29 cellular contexts compared by ENCODE assay signal in genomic region chr7:153010416-153010815, GRCh38.
"Had no signal": no experiment of that assay in that cellular context is flagged by ENCODE, and none has a peak within 500 bp of the region (broad histone marks: within the 10 kb centered on the region; RNA-seq: fewer than 3 reads in every experiment).

No MANE protein-coding gene starts in this region.

- H3K4me1 ChIP-seq: colonic mucosa, esophagus muscularis mucosa, esophagus squamous epithelium, foreskin keratinocyte, gastrocnemius medialis, gastroesophageal sphincter, heart left ventricle, heart right ventricle had no signal

- DNase-seq: colonic mucosa; cortex of kidney; dermis blood vessel endothelial cell; dorsolateral prefrontal cortex; effector CD4-positive, alpha-beta T cell; effector CD8-positive, alpha-beta T cell; effector memory CD4-positive, alpha-beta T cell; effector memory CD8-positive, alpha-beta T cell; endodermal cell; erythroblast; esophagus squamous epithelium; foreskin fibroblast; foreskin keratinocyte; foreskin melanocyte; gastrocnemius medialis; glutamatergic neuron; head of caudate nucleus; heart left ventricle; heart right ventricle had no signal

- H3K9me3 ChIP-seq: colonic mucosa, esophagus muscularis mucosa, esophagus squamous epithelium, gastrocnemius medialis, gastroesophageal sphincter, heart left ventricle, heart right ventricle had no signal

- H3K27ac Mint-ChIP-seq: dendritic cell treated with granulocyte-macrophage colony-stimulating factor and Interleukin-4, amounts not matched to agents 40 ng/mL and 50 ng/mL, for 4 days; effector memory CD8-positive, alpha-beta T cell; endodermal cell had no signal

- H3K4me3 ChIP-seq: colonic mucosa, coronary artery, dorsolateral prefrontal cortex, esophagus muscularis mucosa, esophagus squamous epithelium, gastrocnemius medialis, gastroesophageal sphincter, heart left ventricle, heart right ventricle had no signal

- H3K27ac ChIP-seq: colonic mucosa, coronary artery, dorsolateral prefrontal cortex, epithelial cell of prostate, esophagus muscularis mucosa, esophagus squamous epithelium, foreskin keratinocyte, gastrocnemius medialis, gastroesophageal sphincter, heart left ventricle, heart right ventricle had no signal

- H3K4me3 Mint-ChIP-seq: dendritic cell treated with granulocyte-macrophage colony-stimulating factor and Interleukin-4, amounts not matched to agents 40 ng/mL and 50 ng/mL, for 4 days; effector memory CD8-positive, alpha-beta T cell; endodermal cell had no signal

- ATAC-seq: effector memory CD8-positive, alpha-beta T cell; esophagus mucosa; foreskin keratinocyte; gastrocnemius medialis; gastroesophageal sphincter; heart left ventricle; heart right ventricle had no signal

- H3K36me3 ChIP-seq: colonic mucosa, esophagus muscularis mucosa, esophagus squamous epithelium, gastrocnemius medialis, gastroesophageal sphincter, heart left ventricle, heart right ventricle had no signal

- H3K27me3 ChIP-seq: colonic mucosa, dorsolateral prefrontal cortex, esophagus muscularis mucosa, esophagus squamous epithelium, foreskin keratinocyte, gastrocnemius medialis, gastroesophageal sphincter, heart left ventricle had no signal

- H3K27me3 Mint-ChIP-seq: dendritic cell treated with granulocyte-macrophage colony-stimulating factor and Interleukin-4, amounts not matched to agents 40 ng/mL and 50 ng/mL, for 4 days; effector memory CD8-positive, alpha-beta T cell had no signal

- H3K9me3 Mint-ChIP-seq: endodermal cell had no signal

- FAIRE-seq: colon, endometrium, endothelial cell of umbilical vein, frontal cortex had no signal

- H3K4me1 Mint-ChIP-seq: endodermal cell had no signal
